Comparison of ENCODE assay signal across 24 cellular contexts in the genomic region with DNA sequence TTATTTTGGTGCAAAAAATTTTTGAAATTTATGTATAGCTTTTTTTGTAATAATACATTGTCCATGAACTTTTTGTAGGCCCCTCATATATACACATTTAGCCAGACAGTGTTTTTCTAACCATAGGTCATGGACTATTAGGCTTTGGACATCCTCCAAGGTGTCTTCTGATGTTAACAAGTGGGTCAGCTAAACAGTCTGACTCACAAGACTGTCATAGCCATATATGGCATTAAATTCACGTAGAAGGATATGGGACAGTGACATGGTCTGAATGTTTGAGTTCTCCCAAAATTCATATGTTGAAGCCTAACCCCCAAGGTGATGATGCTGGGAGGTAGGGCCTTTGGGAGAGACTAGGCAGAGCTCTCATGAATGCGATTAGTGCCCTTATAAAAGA. TPM values are rescaled to one million over a fixed set of nuclear protein-coding genes. Genes with fewer than 3 reads are reported as not detected.
DNase-seq lines count a peak whose midpoint lies in the region; ATAC-seq and TF ChIP-seq lines count a peak whose summit lies in the region.
"Had no signal": no experiment of that assay in that cellular context is flagged by ENCODE, and none has a peak within 500 bp of the region (broad histone marks: within the 10 kb centered on the region; RNA-seq: fewer than 3 reads in every experiment).

No MANE protein-coding gene starts in this region.

- DNase-seq in ACHN: peak; percentile 73
- peak; percentile 38 for DNase-seq in LHCN-M2 (ENCODE audit: low read depth)
- peak; percentile 67 for DNase-seq in epithelial cell of proximal tubule (ENCODE audit: low read depth)
- DNase-seq in kidney tubule cell (ENCODE audit: low spot score): peak; percentile 82
- no peak for DNase-seq in activated CD8-positive, alpha-beta memory T cell treated with anti-CD3 and anti-CD28 coated beads, Interleukin-2, amount 50 U/mL, for 48 hours
- no peak for DNase-seq in activated CD4-positive, alpha-beta T cell treated with anti-CD3 and anti-CD28 coated beads, Interleukin-2, amount 50 U/mL, for 48 hours
- no peak for DNase-seq in NOMO-1 treated with DMSO at 0.1 percent for 48 hours (lab: John Stamatoyannopoulos, UW; ENCODE audit: unreplicated experiment)
- DNase-seq: activated CD4-positive, alpha-beta T cell treated with anti-CD3 and anti-CD28 coated beads for 4 hours; activated naive CD4-positive, alpha-beta T cell treated with anti-CD3 and anti-CD28 coated beads, Interleukin-2, amount 50 U/mL, for 16 hours; effector CD4-positive, alpha-beta T cell; glutamatergic neuron; H9; left cardiac atrium; naive B cell; NCI-H1105 treated with DMSO at 0.1 percent for 48 hours; NCI-H2029 treated with DMSO at 0.1 percent for 48 hours; NCI-H2227 treated with DMSO at 0.1 percent for 48 hours; NCI-H69; SK-N-SH; T-helper 2 cell had no signal

- in situ Hi-C loops in ACHN (cut with HindIII; ENCODE audit: low pct_ligation_motif_present, low pct_unique_long_range_greater_than_20kb, low sequenced_read_pairs): no loop called here

- no peak for ATAC-seq in GM21723 (IDR thresholded peaks at IDR 0.05; ENCODE audit: unreplicated experiment)
- ATAC-seq: stimulated activated effector memory CD8-positive, alpha-beta T cell treated with anti-CD3 and anti-CD28 coated beads, Interleukin-12 subunit alpha, Interleukin-12 subunit beta, amount 100 ng/mL, for 72 hours had no signal

- H3K4me3 ChIP-seq in epithelial cell of proximal tubule (ENCODE audit: low read depth, low read length): no peak overlapping the region
- H3K4me3 ChIP-seq: BLaER1, suprapubic skin had no signal

- no peak for TF ChIP-seq CTCF in epithelial cell of proximal tubule (conservative IDR thresholded peaks at IDR 0.05; ENCODE audit: low read depth, low read length)

RNA-seq across cellular contexts. Expression of a gene that starts 14.0 kb away (rescaled TPM):
- 60.8 and 67.4 TPM in 2 replicates for total RNA-seq in LHCN-M2 (2014; rRNA removed)
- polyA plus RNA-seq in LHCN-M2 (2012): 39.3 TPM
- total RNA-seq in epithelial cell of proximal tubule: 42.6 and 70.7 TPM in 2 replicates

Comparison
In these comparisons a context has a peak if more than half of its experiments do, and no peak if none do; other contexts are left out.
1. DNase-seq: peak in ACHN (single experiment), LHCN-M2 (single experiment), epithelial cell of proximal tubule (single experiment) and kidney tubule cell (single experiment); none in activated CD8-positive, alpha-beta memory T cell treated with anti-CD3 and anti-CD28 coated beads, Interleukin-2, amount 50 U/mL, for 48 hours (single experiment), activated CD4-positive, alpha-beta T cell treated with anti-CD3 and anti-CD28 coated beads, Interleukin-2, amount 50 U/mL, for 48 hours (0 of 2) and NOMO-1 treated with DMSO at 0.1 percent for 48 hours (single experiment).